Comparison of ENCODE assay signal across 26 cellular contexts in the genomic region with DNA sequence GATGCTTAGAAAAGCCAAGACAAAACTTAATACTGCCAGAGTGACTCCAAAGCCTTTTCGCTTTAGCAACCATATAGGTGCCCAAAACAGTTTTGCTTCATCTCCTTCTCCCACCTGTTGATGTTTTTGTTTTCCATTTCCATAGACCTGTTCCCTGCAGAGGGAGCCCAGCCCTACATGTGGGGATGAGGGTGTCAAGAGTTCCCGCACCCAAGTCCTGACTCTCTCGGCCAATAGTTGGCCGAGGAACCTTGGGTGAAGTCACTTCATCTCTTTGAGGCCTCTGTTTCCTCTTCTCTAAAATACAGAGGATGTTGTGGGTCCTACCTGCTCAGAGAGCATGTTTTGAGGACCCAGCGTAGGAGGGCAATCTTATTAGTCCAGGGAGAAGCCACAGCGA. TPM values are rescaled to one million over a fixed set of nuclear protein-coding genes. Genes with fewer than 3 reads are reported as not detected.
DNase-seq lines count a peak whose midpoint lies in the region; ATAC-seq and TF ChIP-seq lines count a peak whose summit lies in the region.
"Had no signal": no experiment of that assay in that cellular context is flagged by ENCODE, and none has a peak within 500 bp of the region (broad histone marks: within the 10 kb centered on the region; RNA-seq: fewer than 3 reads in every experiment).

No MANE protein-coding gene starts in this region.

- no peak for TF ChIP-seq CTCF in CD8-positive, alpha-beta T cell (IDR thresholded peaks at IDR 0.05)
- TF ChIP-seq CTCF in dorsolateral prefrontal cortex (IDR thresholded peaks at IDR 0.05 in 54 of 56, conservative IDR thresholded peaks at IDR 0.05 in 2 of 56; ENCODE audit: low read depth in 1 of 56, partially characterized antibody in 56 of 56) = no peak

- no peaks in the 10 kb centered on the region for H3K9me3 ChIP-seq in CD8-positive, alpha-beta T cell (ENCODE audit: low read length)
- no peaks in the 10 kb centered on the region for H3K9me3 ChIP-seq in naive thymus-derived CD4-positive, alpha-beta T cell (ENCODE audit: control insufficient read depth in 2 of 3, low read length in 3 of 3)
- H3K9me3 ChIP-seq: sigmoid colon, uterus had no signal

- no peak for ATAC-seq in activated T-cell treated with anti-CD3 and anti-CD28 coated beads, Interleukin-2, amount 50 U/mL, for 4 hours
- no peak for ATAC-seq in CD8-positive, alpha-beta T cell
- no peak for ATAC-seq in naive thymus-derived CD4-positive, alpha-beta T cell
- no peak for ATAC-seq in GM18520 (IDR thresholded peaks at IDR 0.05; ENCODE audit: unreplicated experiment)
- ATAC-seq: esophagus mucosa, GM23338, HepG2 had no signal

- no peaks in the 10 kb centered on the region for H3K36me3 ChIP-seq in CD8-positive, alpha-beta T cell (ENCODE audit: insufficient read depth, low read length)
- H3K36me3 ChIP-seq in naive thymus-derived CD4-positive, alpha-beta T cell (ENCODE audit: control insufficient read depth in 2 of 3, insufficient read depth in 3 of 3, low read length in 3 of 3) = no peaks in the 10 kb centered on the region
- H3K36me3 ChIP-seq: sigmoid colon, uterus had no signal

- intact Hi-C loops in CD8-positive, alpha-beta T cell (cut with DNase I, micrococcal nuclease) = loop anchor here in 1 of 2 experiments (10.0 kb wide), 1 partner anchor 751 kb away; a partner anchor contains a TSS
- intact Hi-C loops in activated T-helper 1 cell treated with anti-CD3 and anti-CD28 coated beads, Interleukin-12 subunit alpha, Interleukin-12 subunit beta, Interleukin-2, Interleukin-4 antibody, amounts not matched to agents 30 ng/mL and 10 ng/mL and 1 ng/mL, durations not matched to agents 14 hours and 24 hours and 36 hours (cut with micrococcal nuclease) = loop anchor here (10.0 kb wide), 1 partner anchor 531 kb away; no protein-coding TSS in a partner anchor
- intact Hi-C loops in naive thymus-derived CD4-positive, alpha-beta T cell (cut with micrococcal nuclease) = loop anchor here (1.0 to 10.0 kb wide), 4 partner anchors 33 to 681 kb away; no protein-coding TSS in a partner anchor
- intact Hi-C loops in dorsolateral prefrontal cortex (cut with DNase I) = no loop called here

- H3K4me1 Mint-ChIP-seq in activated T-cell treated with anti-CD3 and anti-CD28 coated beads, Interleukin-2, amount 50 U/mL, for 24 hours (ENCODE audit: low read depth) = peaks cover 36% of the 10 kb centered on the region
- peaks cover 36% of the 10 kb centered on the region for H3K4me1 Mint-ChIP-seq in activated T-cell treated with anti-CD3 and anti-CD28 coated beads, Interleukin-2, amount 50 U/mL, for 4 hours (ENCODE audit: low read depth)
- peaks cover 39% of the 10 kb centered on the region for H3K4me1 Mint-ChIP-seq in CD8-positive, alpha-beta T cell (ENCODE audit: low read depth)
- peaks cover 20% of the 10 kb centered on the region for H3K4me1 Mint-ChIP-seq in activated T-helper 1 cell treated with anti-CD3 and anti-CD28 coated beads, Interleukin-12 subunit alpha, Interleukin-12 subunit beta, Interleukin-2, Interleukin-4 antibody, amounts not matched to agents 30 ng/mL and 10 ng/mL and 1 ng/mL, durations not matched to agents 14 hours and 24 hours and 36 hours (ENCODE audit: low read depth)
- peaks cover 0 to 72% (median 39%) of the 10 kb centered on the region in 7 donors for H3K4me1 Mint-ChIP-seq in naive thymus-derived CD4-positive, alpha-beta T cell

- peak overlapping the region; percentile 7 for H3K27ac ChIP-seq in CD8-positive, alpha-beta T cell (ENCODE audit: low read depth, low read length)
- peak overlapping the region; percentile 87 for H3K27ac ChIP-seq in naive thymus-derived CD4-positive, alpha-beta T cell (ENCODE audit: low read depth, low read length)
- no peak overlapping the region for H3K27ac ChIP-seq in dorsolateral prefrontal cortex
- H3K27ac ChIP-seq: HL-60, sigmoid colon, uterus had no signal

- CTCF ChIA-PET in CD8-positive, alpha-beta T cell (lab: Charles Lee) = interaction anchor here (5.8 to 13.6 kb wide), 3 partner anchors 40 to 111 kb away, joined by 192 to 342 read pairs (median 297); a partner anchor contains a TSS
- CTCF ChIA-PET in naive thymus-derived CD4-positive, alpha-beta T cell (lab: Charles Lee) = interaction anchor here (4.3 to 7.3 kb wide), 3 partner anchors 41 to 111 kb away, joined by 92 to 278 read pairs (median 177); a partner anchor contains a TSS

- POLR2A ChIA-PET in CD8-positive, alpha-beta T cell (lab: Charles Lee) = no interaction called here
- POLR2A ChIA-PET in naive thymus-derived CD4-positive, alpha-beta T cell (lab: Charles Lee) = interaction anchor here (4.1 to 7.1 kb wide), 3 partner anchors 38 to 61 kb away, joined by 26 to 59 read pairs (median 28); a partner anchor contains a TSS

- H3K27me3 Mint-ChIP-seq in activated T-cell treated with anti-CD3 and anti-CD28 coated beads, Interleukin-2, amount 50 U/mL, for 24 hours = no peaks in the 10 kb centered on the region
- H3K27me3 Mint-ChIP-seq in activated T-cell treated with anti-CD3 and anti-CD28 coated beads, Interleukin-2, amount 50 U/mL, for 4 hours (ENCODE audit: low read depth) = no peaks in the 10 kb centered on the region
- no peaks in the 10 kb centered on the region for H3K27me3 Mint-ChIP-seq in CD8-positive, alpha-beta T cell (ENCODE audit: low read depth)
- peaks cover 4% of the 10 kb centered on the region for H3K27me3 Mint-ChIP-seq in activated T-helper 1 cell treated with anti-CD3 and anti-CD28 coated beads, Interleukin-12 subunit alpha, Interleukin-12 subunit beta, Interleukin-2, Interleukin-4 antibody, amounts not matched to agents 30 ng/mL and 10 ng/mL and 1 ng/mL, durations not matched to agents 14 hours and 24 hours and 36 hours (ENCODE audit: insufficient read depth)
- peaks cover 0 to 2% (median 0%) of the 10 kb centered on the region in 5 donors for H3K27me3 Mint-ChIP-seq in naive thymus-derived CD4-positive, alpha-beta T cell

- peaks cover 79% of the 10 kb centered on the region for H3K4me1 ChIP-seq in CD8-positive, alpha-beta T cell (ENCODE audit: insufficient read depth, low read length)
- peaks cover 58 to 68% of the 10 kb centered on the region in 2 donors for H3K4me1 ChIP-seq in naive thymus-derived CD4-positive, alpha-beta T cell (ENCODE audit: control insufficient read depth in 2 of 2, insufficient read depth in 2 of 2, low read length in 2 of 2)
- H3K4me1 ChIP-seq: uterus had no signal

- no peak for DNase-seq in activated T-cell treated with anti-CD3 and anti-CD28 coated beads, Interleukin-2, amount 50 U/mL, for 24 hours
- DNase-seq in activated T-cell treated with anti-CD3 and anti-CD28 coated beads, Interleukin-2, amount 50 U/mL, for 4 hours = no peak
- no peak for DNase-seq in CD8-positive, alpha-beta T cell
- DNase-seq in activated T-helper 1 cell treated with anti-CD3 and anti-CD28 coated beads, Interleukin-12 subunit alpha, Interleukin-12 subunit beta, Interleukin-2, Interleukin-4 antibody, amounts not matched to agents 30 ng/mL and 10 ng/mL and 1 ng/mL, durations not matched to agents 14 hours and 24 hours and 36 hours (ENCODE audit: low spot score) = no peak
- DNase-seq in naive thymus-derived CD4-positive, alpha-beta T cell = peak in 2 of 9 donors; percentile 13 to 25
- no peak for DNase-seq in dorsolateral prefrontal cortex
- DNase-seq in MV-4-11 (lab: John Stamatoyannopoulos, UW) = no peak
- DNase-seq: C1 segment of cervical spinal cord; cerebellar nuclear complex; effector CD8-positive, alpha-beta T cell; foreskin melanocyte; hippocampal formation; midbrain; NCI-H2081 treated with DMSO at 0.1 percent for 48 hours; NK-92 treated with Interleukin-12 subunit alpha and Interleukin-12 subunit beta, amount 100 ng/mL, for 24 hours; sigmoid colon; uterus had no signal

- peak overlapping the region; percentile 87 for H3K27ac Mint-ChIP-seq in activated T-cell treated with anti-CD3 and anti-CD28 coated beads, Interleukin-2, amount 50 U/mL, for 24 hours
- peak overlapping the region; percentile 95 for H3K27ac Mint-ChIP-seq in CD8-positive, alpha-beta T cell
- H3K27ac Mint-ChIP-seq in activated T-helper 1 cell treated with anti-CD3 and anti-CD28 coated beads, Interleukin-12 subunit alpha, Interleukin-12 subunit beta, Interleukin-2, Interleukin-4 antibody, amounts not matched to agents 30 ng/mL and 10 ng/mL and 1 ng/mL, durations not matched to agents 14 hours and 24 hours and 36 hours = peak overlapping the region; percentile 87
- H3K27ac Mint-ChIP-seq in naive thymus-derived CD4-positive, alpha-beta T cell = peak overlapping the region in 6 of 9 donors; percentile 80 to 98 (median 94)
- H3K27ac Mint-ChIP-seq: GM23338, progenitor cell of endocrine pancreas had no signal

- H3K9me3 Mint-ChIP-seq in activated T-cell treated with anti-CD3 and anti-CD28 coated beads, Interleukin-2, amount 50 U/mL, for 24 hours = no peaks in the 10 kb centered on the region
- H3K9me3 Mint-ChIP-seq in activated T-cell treated with anti-CD3 and anti-CD28 coated beads, Interleukin-2, amount 50 U/mL, for 4 hours = no peaks in the 10 kb centered on the region
- no peaks in the 10 kb centered on the region for H3K9me3 Mint-ChIP-seq in CD8-positive, alpha-beta T cell
- H3K9me3 Mint-ChIP-seq in activated T-helper 1 cell treated with anti-CD3 and anti-CD28 coated beads, Interleukin-12 subunit alpha, Interleukin-12 subunit beta, Interleukin-2, Interleukin-4 antibody, amounts not matched to agents 30 ng/mL and 10 ng/mL and 1 ng/mL, durations not matched to agents 14 hours and 24 hours and 36 hours = no peaks in the 10 kb centered on the region
- H3K9me3 Mint-ChIP-seq in naive thymus-derived CD4-positive, alpha-beta T cell = peaks cover 0 to 3% (median 0%) of the 10 kb centered on the region in 11 donors

- no peaks in the 10 kb centered on the region for H3K36me3 Mint-ChIP-seq in activated T-cell treated with anti-CD3 and anti-CD28 coated beads, Interleukin-2, amount 50 U/mL, for 24 hours (ENCODE audit: low read depth)
- H3K36me3 Mint-ChIP-seq in activated T-cell treated with anti-CD3 and anti-CD28 coated beads, Interleukin-2, amount 50 U/mL, for 4 hours (ENCODE audit: insufficient read depth) = no peaks in the 10 kb centered on the region
- no peaks in the 10 kb centered on the region for H3K36me3 Mint-ChIP-seq in CD8-positive, alpha-beta T cell
- peaks cover 5% of the 10 kb centered on the region for H3K36me3 Mint-ChIP-seq in activated T-helper 1 cell treated with anti-CD3 and anti-CD28 coated beads, Interleukin-12 subunit alpha, Interleukin-12 subunit beta, Interleukin-2, Interleukin-4 antibody, amounts not matched to agents 30 ng/mL and 10 ng/mL and 1 ng/mL, durations not matched to agents 14 hours and 24 hours and 36 hours (ENCODE audit: low read depth)
- H3K36me3 Mint-ChIP-seq in naive thymus-derived CD4-positive, alpha-beta T cell = peaks cover 0 to 5% (median 0%) of the 10 kb centered on the region in 5 donors

- no peaks in the 10 kb centered on the region for H3K27me3 ChIP-seq in CD8-positive, alpha-beta T cell (ENCODE audit: insufficient read depth, low read length)
- no peaks in the 10 kb centered on the region for H3K27me3 ChIP-seq in naive thymus-derived CD4-positive, alpha-beta T cell (ENCODE audit: control insufficient read depth in 2 of 2, insufficient read depth in 2 of 2, low read length in 2 of 2)
- no peaks in the 10 kb centered on the region for H3K27me3 ChIP-seq in dorsolateral prefrontal cortex
- H3K27me3 ChIP-seq: sigmoid colon, uterus had no signal

- peak overlapping the region; percentile 27 for H3K4me3 Mint-ChIP-seq in activated T-cell treated with anti-CD3 and anti-CD28 coated beads, Interleukin-2, amount 50 U/mL, for 24 hours
- no peak overlapping the region for H3K4me3 Mint-ChIP-seq in activated T-cell treated with anti-CD3 and anti-CD28 coated beads, Interleukin-2, amount 50 U/mL, for 4 hours
- peak overlapping the region; percentile 59 for H3K4me3 Mint-ChIP-seq in CD8-positive, alpha-beta T cell
- H3K4me3 Mint-ChIP-seq in activated T-helper 1 cell treated with anti-CD3 and anti-CD28 coated beads, Interleukin-12 subunit alpha, Interleukin-12 subunit beta, Interleukin-2, Interleukin-4 antibody, amounts not matched to agents 30 ng/mL and 10 ng/mL and 1 ng/mL, durations not matched to agents 14 hours and 24 hours and 36 hours = peak overlapping the region; percentile 66
- peak overlapping the region in 9 of 10 donors; percentile 62 to 82 (median 73) for H3K4me3 Mint-ChIP-seq in naive thymus-derived CD4-positive, alpha-beta T cell
- H3K4me3 Mint-ChIP-seq: GM23338 had no signal

- H3K4me3 ChIP-seq in CD8-positive, alpha-beta T cell (ENCODE audit: low read depth, low read length) = peak overlapping the region; percentile 2
- no peak overlapping the region for H3K4me3 ChIP-seq in naive thymus-derived CD4-positive, alpha-beta T cell (ENCODE audit: low read length)
- no peak overlapping the region for H3K4me3 ChIP-seq in dorsolateral prefrontal cortex
- H3K4me3 ChIP-seq: GM23338, sigmoid colon, uterus had no signal

RNA-seq across cellular contexts. Expression of a gene that starts 38.5 kb away (rescaled TPM):
- total RNA-seq in activated T-cell treated with anti-CD3 and anti-CD28 coated beads, Interleukin-2, amount 50 U/mL, for 4 hours = 100 to 1,000 TPM in 2 of 3 donors, 10 to 100 TPM in 1; 93.0 to 136 (median 132) TPM
- total RNA-seq in CD8-positive, alpha-beta T cell = 100 to 1,000 TPM; 132 to 140 TPM
- total RNA-seq in activated T-helper 1 cell treated with anti-CD3 and anti-CD28 coated beads, Interleukin-12 subunit alpha, Interleukin-12 subunit beta, Interleukin-2, Interleukin-4 antibody, amounts not matched to agents 30 ng/mL and 10 ng/mL and 1 ng/mL, durations not matched to agents 14 hours and 24 hours and 36 hours = 350 and 351 TPM in 2 replicates
- total RNA-seq in naive thymus-derived CD4-positive, alpha-beta T cell = 100 to 1,000 TPM; 291 to 414 (median 306) TPM
- polyA plus RNA-seq in naive thymus-derived CD4-positive, alpha-beta T cell = 100 to 1,000 TPM; 189 to 295 TPM
- total RNA-seq in dorsolateral prefrontal cortex = 10 to 100 TPM in 113 of 120 experiments, 1 to 10 TPM in 7; 7.5 to 44.4 (median 17.5) TPM
- total RNA-seq: G401, HepG2, NCI-H460, progenitor cell of endocrine pancreas had no signal
- polyA plus RNA-seq: HepG2, neural cell had no signal

RNA-seq across cellular contexts. Expression of a gene that starts 53.1 kb away (rescaled TPM):
- under 1 TPM in 1 of 3 donors, not detected in 2; 0.03 TPM for total RNA-seq in activated T-cell treated with anti-CD3 and anti-CD28 coated beads, Interleukin-2, amount 50 U/mL, for 4 hours
- not detected for total RNA-seq in CD8-positive, alpha-beta T cell
- total RNA-seq in activated T-helper 1 cell treated with anti-CD3 and anti-CD28 coated beads, Interleukin-12 subunit alpha, Interleukin-12 subunit beta, Interleukin-2, Interleukin-4 antibody, amounts not matched to agents 30 ng/mL and 10 ng/mL and 1 ng/mL, durations not matched to agents 14 hours and 24 hours and 36 hours = 0.03 TPM in 1 of 2 replicates, not detected in the other
- total RNA-seq in naive thymus-derived CD4-positive, alpha-beta T cell = 1 to 10 TPM in 1 of 5 experiments, under 1 TPM in 1, not detected in 3; 0.48 to 5.6 TPM
- not detected for polyA plus RNA-seq in naive thymus-derived CD4-positive, alpha-beta T cell
- 1 to 10 TPM in 34 of 120 experiments, under 1 TPM in 85, not detected in 1; 0.13 to 5.6 (median 0.72) TPM for total RNA-seq in dorsolateral prefrontal cortex
- total RNA-seq: G401, HepG2, NCI-H460, progenitor cell of endocrine pancreas had no signal
- polyA plus RNA-seq: HepG2, neural cell had no signal

Comparison
In these comparisons a context has a peak if more than half of its experiments do, and no peak if none do; other contexts are left out.
1. H3K27ac ChIP-seq: peak in CD8-positive, alpha-beta T cell (single experiment) and naive thymus-derived CD4-positive, alpha-beta T cell (single experiment); none in dorsolateral prefrontal cortex (0 of 59).
2. intact Hi-C loops: an anchor here in activated T-helper 1 cell treated with anti-CD3 and anti-CD28 coated beads, Interleukin-12 subunit alpha, Interleukin-12 subunit beta, Interleukin-2, Interleukin-4 antibody, amounts not matched to agents 30 ng/mL and 10 ng/mL and 1 ng/mL, durations not matched to agents 14 hours and 24 hours and 36 hours (10.0 kb wide) and naive thymus-derived CD4-positive, alpha-beta T cell (1.0 to 10.0 kb wide); none called in dorsolateral prefrontal cortex.
3. Peak in every context shown above with its lines, with median percentiles within 50 percentile points of each other: H3K27ac Mint-ChIP-seq.